ENCODE assay signal across 19 cellular contexts in genomic region chr4:1057403-1057745, GRCh38. TPM values are rescaled to one million over a fixed set of nuclear protein-coding genes. Genes with fewer than 3 reads are reported as not detected.
"Had no signal": no experiment of that assay in that cellular context is flagged by ENCODE, and none has a peak within 500 bp of the region (broad histone marks: within the 10 kb centered on the region; RNA-seq: fewer than 3 reads in every experiment).

No MANE protein-coding gene starts in this region.

- H3K4me1 ChIP-seq: foreskin keratinocyte, parathyroid adenoma had no signal

- H3K4me3 ChIP-seq: left ventricle myocardium inferior, upper lobe of left lung had no signal

- H3K4me3 Mint-ChIP-seq: activated T-cell treated with anti-CD3 and anti-CD28 coated beads, Interleukin-2, amount 50 U/mL, for 4 hours; brain; nephron; T-helper 1 cell treated with Interleukin-12 subunit alpha and Interleukin-12 subunit beta and Interleukin-4 antibody, amounts not matched to agents 30 μg/mL and 1 μg/mL, for 36 hours; WTC11 had no signal

- H3K27ac ChIP-seq: foreskin keratinocyte, left ventricle myocardium inferior, parathyroid adenoma, upper lobe of left lung had no signal

- H3K9me3 Mint-ChIP-seq: activated T-cell treated with anti-CD3 and anti-CD28 coated beads, Interleukin-2, amount 50 U/mL, for 4 hours; activated T-helper 2 cell treated with anti-CD3 and anti-CD28 coated beads, Interferon-gamma antibody, Interleukin-2, Interleukin-4, amounts not matched to agents 10 μg/mL and 5 μg/mL and 100 μg/mL, durations not matched to agents 14 hours and 24 hours and 36 hours; brain; nephron; T-helper 1 cell treated with Interleukin-12 subunit alpha and Interleukin-12 subunit beta and Interleukin-4 antibody, amounts not matched to agents 30 μg/mL and 1 μg/mL, for 36 hours; WTC11 had no signal

- H3K36me3 Mint-ChIP-seq: brain, WTC11 had no signal

- DNase-seq: activated CD8-positive, alpha-beta memory T cell treated with anti-CD3 and anti-CD28 coated beads, Interleukin-2, amount 50 U/mL, for 48 hours; activated naive CD4-positive, alpha-beta T cell treated with anti-CD3 and anti-CD28 coated beads, Interleukin-2, amount 50 U/mL, for 16 hours; activated T-cell treated with anti-CD3 and anti-CD28 coated beads, Interleukin-2, amount 50 U/mL, for 4 hours; aorta; dermis blood vessel endothelial cell; effector CD8-positive, alpha-beta T cell; foreskin keratinocyte; kidney glomerular epithelial cell; left ventricle myocardium inferior; stimulated activated CD4-positive, alpha-beta T cell treated with anti-CD3 and anti-CD28 coated beads, Interleukin-4, amount 100 ng/mL, for 24 hours; stimulated activated naive CD8-positive, alpha-beta T cell treated with anti-CD3 and anti-CD28 coated beads, Interleukin-15, Interleukin-2, amounts not matched to agents 100 U/mL and 50 U/mL, for 24 hours; T1000 had no signal

- H3K9me3 ChIP-seq: left ventricle myocardium inferior, upper lobe of left lung had no signal

- H3K36me3 ChIP-seq: left ventricle myocardium inferior, upper lobe of left lung had no signal

- H3K27ac Mint-ChIP-seq: activated T-helper 2 cell treated with anti-CD3 and anti-CD28 coated beads, Interferon-gamma antibody, Interleukin-2, Interleukin-4, amounts not matched to agents 10 μg/mL and 5 μg/mL and 100 μg/mL, durations not matched to agents 14 hours and 24 hours and 36 hours; T-helper 1 cell treated with Interleukin-12 subunit alpha and Interleukin-12 subunit beta and Interleukin-4 antibody, amounts not matched to agents 30 μg/mL and 1 μg/mL, for 36 hours; WTC11 had no signal

- ATAC-seq: activated T-cell treated with anti-CD3 and anti-CD28 coated beads, Interleukin-2, amount 50 U/mL, for 4 hours; foreskin keratinocyte; stimulated activated naive CD8-positive, alpha-beta T cell treated with anti-CD3 and anti-CD28 coated beads, Interleukin-15, Interleukin-2, amounts not matched to agents 100 U/mL and 50 U/mL, for 24 hours; WTC11 had no signal

RNA-seq across cellular contexts. Expression of gene RNF212, which starts 56.0 kb away (rescaled TPM):
- total RNA-seq: left ventricle myocardium inferior had no signal
